Comparison of ENCODE assay signal across 8 cellular contexts in genomic region chr16:425740-426114, GRCh38. TPM values are rescaled to one million over a fixed set of nuclear protein-coding genes. Genes with fewer than 3 reads are reported as not detected.
DNase-seq lines count a peak whose midpoint lies in the region; ATAC-seq, FAIRE-seq and TF ChIP-seq lines count a peak whose summit lies in the region.

No MANE protein-coding gene starts in this region.

- intact Hi-C loops in Calu3 (cut with micrococcal nuclease; ENCODE audit: unreplicated experiment) (no loop called here), body of pancreas (cut with DNase I) (no loop called here), uterus (cut with DNase I; ENCODE audit: low total_unique reads) (no loop called here)

- TF ChIP-seq POLR2A in body of pancreas (IDR thresholded peaks at IDR 0.05) (no peak), uterus (IDR thresholded peaks at IDR 0.05) (no peak)

- H3K9me3 Mint-ChIP-seq in Calu3 (ENCODE audit: low read depth, unreplicated experiment) (no peaks in the 10 kb centered on the region), IgD-negative memory B cell (peaks cover 0 to 2% (median 0%) of the 10 kb centered on the region in 3 donors)

- H3K4me1 ChIP-seq in body of pancreas (peaks cover 57% of the 10 kb centered on the region), mesodermal cell (ENCODE audit: control insufficient read depth, insufficient read depth, low read length, poor library complexity, severe bottlenecking) (peaks cover 19% of the 10 kb centered on the region), uterus (peaks cover 4 to 9% of the 10 kb centered on the region in 2 donors)

- H3K27me3 Mint-ChIP-seq in Calu3 (ENCODE audit: unreplicated experiment) (peaks cover 21% of the 10 kb centered on the region), IgD-negative memory B cell (peaks cover 13% of the 10 kb centered on the region)

- BruUV-seq in Calu3 (replicated peaks; lab: Mats Ljungman, UMichigan), result no TSS peak

- DNase-seq in Calu3 (no peak), body of pancreas (no peak), uterus (no peak), DMS79 treated with DMSO at 0.1 percent for 48 hours (lab: John Stamatoyannopoulos, UW) (no peak), RCC 7860 (ENCODE audit: low spot score) (no peak)

- CTCF ChIA-PET in Calu3 (lab: Charles Lee), result interaction anchor here (0.7 kb wide), 1 partner anchor 23 kb away, joined by 3 read pairs; no protein-coding TSS in a partner anchor

- H3K4me3 Mint-ChIP-seq in Calu3 (ENCODE audit: low read depth, unreplicated experiment) (peak overlapping the region; percentile 83), IgD-negative memory B cell (peak overlapping the region; percentile 89 to 98 (median 96))

- H3K36me3 Mint-ChIP-seq in Calu3 (ENCODE audit: insufficient read depth, unreplicated experiment) (peaks cover 20% of the 10 kb centered on the region), IgD-negative memory B cell (peaks cover 7% of the 10 kb centered on the region)

- H3K9me3 ChIP-seq in body of pancreas, result no peaks in the 10 kb centered on the region
- H3K9me3 ChIP-seq in mesodermal cell (ENCODE audit: control insufficient read depth, low read length), result no peaks in the 10 kb centered on the region
- no peaks in the 10 kb centered on the region for H3K9me3 ChIP-seq in uterus

- ATAC-seq in GM21515 (IDR thresholded peaks at IDR 0.05; ENCODE audit: unreplicated experiment), result peak; percentile 35
- peak; percentile 17 for ATAC-seq in body of pancreas

- H3K27ac ChIP-seq in body of pancreas (peak overlapping the region; percentile 83 to 94 (median 90)), mesodermal cell (ENCODE audit: low read depth, low read length, severe bottlenecking) (no peak overlapping the region), uterus (peak overlapping the region; percentile 91)

- H3K4me1 Mint-ChIP-seq in Calu3 (ENCODE audit: low read depth, unreplicated experiment), result peaks cover 14% of the 10 kb centered on the region
- peaks cover 18 to 23% (median 23%) of the 10 kb centered on the region in 3 donors for H3K4me1 Mint-ChIP-seq in IgD-negative memory B cell

- WGBS in body of pancreas, 2 donors, result 0% methylated on average over 39 of the region's 63 CpGs; no CpG with 5 or more reads in 1 of the 2 donors
- 0% methylated on average over 37 to 50 of the region's 63 CpGs for WGBS in mesodermal cell (ENCODE audit: insufficient coverage in 2 of 2), 2 experiments

- no peak for FAIRE-seq in RCC 7860 (lab: Jason Lieb, UNC)

- no peak overlapping the region for H3K27ac Mint-ChIP-seq in Calu3 (ENCODE audit: unreplicated experiment)
- no peak overlapping the region for H3K27ac Mint-ChIP-seq in IgD-negative memory B cell

- TF ChIP-seq CTCF in Calu3 (IDR thresholded peaks at IDR 0.05; ENCODE audit: unreplicated experiment) (no peak), body of pancreas (IDR thresholded peaks at IDR 0.05) (no peak), uterus (IDR thresholded peaks at IDR 0.05) (no peak)

- peak overlapping the region in 1 of 2 donors; percentile 49 for H3K4me3 ChIP-seq in body of pancreas
- peak overlapping the region; percentile 53 for H3K4me3 ChIP-seq in mesodermal cell (ENCODE audit: extremely low read depth, insufficient read depth, low read length, poor library complexity, severe bottlenecking)
- peak overlapping the region; percentile 53 to 54 for H3K4me3 ChIP-seq in uterus

- H3K36me3 ChIP-seq in body of pancreas (replicated peaks in 1 of 2; ENCODE audit: insufficient read depth in 1 of 2, low read depth in 2 of 2), result no peaks in the 10 kb centered on the region
- peaks cover 11% of the 10 kb centered on the region for H3K36me3 ChIP-seq in mesodermal cell (ENCODE audit: control insufficient read depth, insufficient read depth, low read length)
- H3K36me3 ChIP-seq in uterus, result no peaks in the 10 kb centered on the region

- H3K27me3 ChIP-seq in body of pancreas (no peaks in the 10 kb centered on the region), uterus (no peaks in the 10 kb centered on the region)

RNA-seq across cellular contexts. Expression of gene RAB11FIP3, which starts 0.3 kb away (rescaled TPM):
- total RNA-seq in Calu3 (2022) (26.6 and 33.7 TPM in 2 replicates), body of pancreas (100 to 1,000 TPM in 1 of 2 donors, 10 to 100 TPM in 1; 50.1 to 122 TPM), uterus (10 to 100 TPM; 10.5 to 75.0 (median 49.4) TPM)
- polyA plus RNA-seq in IgD-negative memory B cell, result 1.9 TPM
- 24.7 TPM for polyA plus RNA-seq in mesodermal cell (2013, experiment 1 of 2)
- polyA plus RNA-seq in mesodermal cell (2013, experiment 2 of 2), result 25.3 TPM

RNA-seq across cellular contexts. Expression of gene DECR2, which starts 24.0 kb away (rescaled TPM):
- total RNA-seq in Calu3 (2022) (41.2 and 49.6 TPM in 2 replicates), body of pancreas (10 to 100 TPM; 38.9 to 41.2 TPM), uterus (100 to 1,000 TPM in 1 of 4 donors, 10 to 100 TPM in 3; 10.6 to 106 (median 31.9) TPM)
- polyA plus RNA-seq in IgD-negative memory B cell, result 7.2 TPM
- polyA plus RNA-seq in mesodermal cell (2013, experiment 1 of 2), result 15.1 TPM
- 14.9 TPM for polyA plus RNA-seq in mesodermal cell (2013, experiment 2 of 2)

RNA-seq across cellular contexts. Expression of gene NME4, which starts 28.7 kb away (rescaled TPM):
- total RNA-seq in Calu3 (2022), result 88.2 and 96.5 TPM in 2 replicates
- polyA plus RNA-seq in IgD-negative memory B cell, result 106 TPM
- total RNA-seq in body of pancreas, result 10 to 100 TPM; 20.2 to 33.0 TPM
- 320 TPM for polyA plus RNA-seq in mesodermal cell (2013, experiment 1 of 2)
- 312 TPM for polyA plus RNA-seq in mesodermal cell (2013, experiment 2 of 2)
- total RNA-seq in uterus, result 10 to 100 TPM; 37.3 to 77.6 (median 62.2) TPM

RNA-seq across cellular contexts. Expression of gene PGAP6, which starts 43.9 kb away (rescaled TPM):
- 70.0 and 78.5 TPM in 2 replicates for total RNA-seq in Calu3 (2022)
- 7.3 TPM for polyA plus RNA-seq in IgD-negative memory B cell
- total RNA-seq in body of pancreas, result 100 to 1,000 TPM in 1 of 2 donors, 10 to 100 TPM in 1; 83.8 to 113 TPM
- 81.4 TPM for polyA plus RNA-seq in mesodermal cell (2013, experiment 1 of 2)
- 64.9 TPM for polyA plus RNA-seq in mesodermal cell (2013, experiment 2 of 2)
- 10 to 100 TPM; 10.6 to 36.2 (median 12.8) TPM for total RNA-seq in uterus

RNA-seq across cellular contexts. Expression of gene MRPL28, which starts 55.4 kb away (rescaled TPM):
- total RNA-seq in Calu3 (2022) (115 and 126 TPM in 2 replicates), body of pancreas (10 to 100 TPM; 22.1 to 31.0 TPM), uterus (10 to 100 TPM; 32.4 to 97.3 (median 50.1) TPM)
- 69.8 TPM for polyA plus RNA-seq in IgD-negative memory B cell
- polyA plus RNA-seq in mesodermal cell (2013, experiment 1 of 2), result 82.8 TPM
- 81.9 TPM for polyA plus RNA-seq in mesodermal cell (2013, experiment 2 of 2)
